Comparison of ENCODE assay signal across 1 cellular context in genomic region chr22:42993651-42994275, GRCh38.
TF ChIP-seq lines count a peak whose summit lies in the region.

No MANE protein-coding gene starts in this region.

TF ChIP-seq in HepG2, 621 proteins besides CTCF, POLR2A, EP300 and RAD21 (continued from another document and continues in another):
- TF ChIP-seq MAZ (IDR thresholded peaks at IDR 0.05; ENCODE audit: borderline replicate concordance, low read depth, low read length) = no peak
- TF ChIP-seq MAZ (CRISPR knock-in tag; IDR thresholded peaks at IDR 0.05; ENCODE audit: low read depth) = peak; percentile 76
- TF ChIP-seq ASH2L (IDR thresholded peaks at IDR 0.05; ENCODE audit: insufficient read length, low read depth, low read length) = peak; percentile 73
- peak; percentile 70 for TF ChIP-seq TBX2 (CRISPR knock-in tag; IDR thresholded peaks at IDR 0.05; ENCODE audit: borderline replicate concordance)
- TF ChIP-seq MTA3 (CRISPR knock-in tag; IDR thresholded peaks at IDR 0.05) = no peak
- TF ChIP-seq SYNCRIP (IDR thresholded peaks at IDR 0.05; ENCODE audit: insufficient read depth, low read depth, low read length) = no peak
- TF ChIP-seq ZNF800 (CRISPR knock-in tag; IDR thresholded peaks at IDR 0.05) = peak; percentile 87; the same call in 1 of the 2 replicates
- TF ChIP-seq ARID2 (CRISPR knock-in tag; IDR thresholded peaks at IDR 0.05; ENCODE audit: borderline replicate concordance) = 0 out of 2 replicates have a peak, but pooled peaks have one; percentile 47
- TF ChIP-seq BCL3 (CRISPR knock-in tag; IDR thresholded peaks at IDR 0.05) = peak; percentile 26; the same call in 1 of the 2 replicates
- TF ChIP-seq GATAD1 (CRISPR knock-in tag; IDR thresholded peaks at IDR 0.05) = no peak
- TF ChIP-seq ZNF564 (CRISPR knock-in tag; IDR thresholded peaks at IDR 0.05) = no peak
- TF ChIP-seq MATR3 (CRISPR knock-in tag; IDR thresholded peaks at IDR 0.05) = no peak
- no peak for TF ChIP-seq ZNF205 (CRISPR knock-in tag; IDR thresholded peaks at IDR 0.05)
- 0 out of 2 replicates have a peak, but pooled peaks have one; percentile 24 for TF ChIP-seq POGZ (CRISPR knock-in tag; IDR thresholded peaks at IDR 0.05)
- TF ChIP-seq NR2F1 (CRISPR knock-in tag; IDR thresholded peaks at IDR 0.05) = no peak
- peak; percentile 83 for TF ChIP-seq POLR2G (IDR thresholded peaks at IDR 0.05; ENCODE audit: low read depth, low read length)
- no peak for TF ChIP-seq HIC2 (CRISPR knock-in tag; IDR thresholded peaks at IDR 0.05; ENCODE audit: low read depth)
- peak; percentile 32 for TF ChIP-seq ZNF18 (CRISPR knock-in tag; IDR thresholded peaks at IDR 0.05; ENCODE audit: insufficient replicate concordance)
- peak; percentile 55; the same call in 1 of the 2 replicates for TF ChIP-seq NFKBIZ (CRISPR knock-in tag; IDR thresholded peaks at IDR 0.05)
- TF ChIP-seq POLR2AphosphoS2 (IDR thresholded peaks at IDR 0.05; ENCODE audit: low read depth, low read length) = no peak
- TF ChIP-seq ZBTB44 (CRISPR knock-in tag; IDR thresholded peaks at IDR 0.05) = no peak
- TF ChIP-seq ZSCAN22 (CRISPR knock-in tag; IDR thresholded peaks at IDR 0.05) = no peak
- TF ChIP-seq ZFY (CRISPR knock-in tag; IDR thresholded peaks at IDR 0.05) = peak; percentile 31; the same call in 1 of the 2 replicates
- no peak for TF ChIP-seq KAT2B (IDR thresholded peaks at IDR 0.05; ENCODE audit: borderline replicate concordance, low read depth, low read length)
- TF ChIP-seq KDM5B (CRISPR knock-in tag; IDR thresholded peaks at IDR 0.05; ENCODE audit: borderline replicate concordance) = peak; percentile 32; the same call in 1 of the 2 replicates
- TF ChIP-seq IKZF4 (CRISPR knock-in tag; IDR thresholded peaks at IDR 0.05; ENCODE audit: borderline replicate concordance, low read depth, not compliant biosample characterization) = no peak
- no peak for TF ChIP-seq KLF9 (CRISPR knock-in tag; IDR thresholded peaks at IDR 0.05; ENCODE audit: low read depth)
- TF ChIP-seq RNF2 (conservative IDR thresholded peaks at IDR 0.05; ENCODE audit: low read depth) = no peak
- no peak for TF ChIP-seq HOXA5 (CRISPR knock-in tag; IDR thresholded peaks at IDR 0.05)
- 0 out of 2 replicates have a peak, but pooled peaks have one; percentile 34 for TF ChIP-seq NR2C2 (CRISPR knock-in tag; IDR thresholded peaks at IDR 0.05; ENCODE audit: borderline replicate concordance)
- TF ChIP-seq ZFP91 (CRISPR knock-in tag; IDR thresholded peaks at IDR 0.05; ENCODE audit: borderline replicate concordance) = peak; percentile 68
- TF ChIP-seq ZNF281 (CRISPR knock-in tag; IDR thresholded peaks at IDR 0.05; ENCODE audit: borderline replicate concordance) = no peak
- TF ChIP-seq HIVEP1 (CRISPR knock-in tag; IDR thresholded peaks at IDR 0.05) = peak; percentile 83
- TF ChIP-seq EZH2 (conservative IDR thresholded peaks at IDR 0.05; ENCODE audit: low read depth, low read length) = no peak
- TF ChIP-seq ZNF710 (CRISPR knock-in tag; IDR thresholded peaks at IDR 0.05; ENCODE audit: borderline replicate concordance) = 0 out of 2 replicates have a peak, but pooled peaks have one; percentile 66
- TF ChIP-seq FOXP4 (CRISPR knock-in tag; IDR thresholded peaks at IDR 0.05) = peak; percentile 84
- TF ChIP-seq ZBTB2 (CRISPR knock-in tag; IDR thresholded peaks at IDR 0.05; ENCODE audit: low read depth) = no peak
- TF ChIP-seq FUBP1 (CRISPR knock-in tag; IDR thresholded peaks at IDR 0.05; ENCODE audit: borderline replicate concordance) = no peak
